ENCODE assay signal across 8 cellular contexts in genomic region chr3:43995929-43996378, GRCh38.
DNase-seq lines count a peak whose midpoint lies in the region; ATAC-seq lines count a peak whose summit lies in the region.

No MANE protein-coding gene starts in this region.

- H3K9ac ChIP-seq in iPS-18a (ENCODE audit: low read length), result no peak overlapping the region

- peak overlapping the region; percentile 43 for H3K4me3 Mint-ChIP-seq in activated naive CD4-positive, alpha-beta T cell treated with anti-CD3 and anti-CD28 coated beads, Interleukin-2, amount 10 ng/mL, durations not matched to agents 7 days and 5 days
- peak overlapping the region; percentile 54 for H3K4me3 Mint-ChIP-seq in activated CD8-positive, alpha-beta T cell treated with anti-CD3 and anti-CD28 coated beads, Interleukin-2, amount 10 ng/mL, durations not matched to agents 7 days and 5 days

- H3K36me3 ChIP-seq in iPS-18a (ENCODE audit: control insufficient read depth, low read depth, low read length) (no peaks in the 10 kb centered on the region), thymus (ENCODE audit: control insufficient read depth, insufficient read depth) (no peaks in the 10 kb centered on the region)

- H3K27ac ChIP-seq in iPS-18a (ENCODE audit: low read length) (no peak overlapping the region), thymus (ENCODE audit: low read depth) (no peak overlapping the region)

- H3K27me3 Mint-ChIP-seq in activated naive CD4-positive, alpha-beta T cell treated with anti-CD3 and anti-CD28 coated beads, Interleukin-2, amount 10 ng/mL, durations not matched to agents 7 days and 5 days, result peaks cover 97% of the 10 kb centered on the region
- H3K27me3 Mint-ChIP-seq in activated CD8-positive, alpha-beta T cell treated with anti-CD3 and anti-CD28 coated beads, Interleukin-2, amount 10 ng/mL, durations not matched to agents 7 days and 5 days (ENCODE audit: low read depth), result peaks cover 82% of the 10 kb centered on the region

- CTCF ChIA-PET in activated naive CD4-positive, alpha-beta T cell treated with anti-CD3 and anti-CD28 coated beads, Interleukin-2, amount 10 ng/mL, durations not matched to agents 7 days and 5 days (lab: Charles Lee), result interaction anchor here (1.0 to 1.2 kb wide), 2 partner anchors 201 to 203 kb away, joined by 3 read pairs; no protein-coding TSS in a partner anchor
- CTCF ChIA-PET in activated CD8-positive, alpha-beta T cell treated with anti-CD3 and anti-CD28 coated beads, Interleukin-2, amount 10 ng/mL, durations not matched to agents 7 days and 5 days (lab: Charles Lee), result no interaction called here

- peak overlapping the region; percentile 37 for H3K27ac Mint-ChIP-seq in activated naive CD4-positive, alpha-beta T cell treated with anti-CD3 and anti-CD28 coated beads, Interleukin-2, amount 10 ng/mL, durations not matched to agents 7 days and 5 days
- H3K27ac Mint-ChIP-seq in activated CD8-positive, alpha-beta T cell treated with anti-CD3 and anti-CD28 coated beads, Interleukin-2, amount 10 ng/mL, durations not matched to agents 7 days and 5 days, result peak overlapping the region; percentile 30

- no peak for DNase-seq in activated naive CD4-positive, alpha-beta T cell treated with anti-CD3 and anti-CD28 coated beads, Interleukin-2, amount 10 ng/mL, durations not matched to agents 7 days and 5 days
- DNase-seq in activated naive CD4-positive, alpha-beta T cell treated with Interleukin-2 at 50 U/mL for 16 hours, result no peak
- DNase-seq in activated CD8-positive, alpha-beta T cell treated with anti-CD3 and anti-CD28 coated beads, Interleukin-2, amount 10 ng/mL, durations not matched to agents 7 days and 5 days, result peak; percentile 33
- DNase-seq in cerebellar cortex (ENCODE audit: low spot score), result no peak
- DNase-seq in GDM1 (lab: John Stamatoyannopoulos, UW), result no peak
- no peak for DNase-seq in AG08396 (ENCODE audit: low spot score)

- H3K4me3 ChIP-seq in iPS-18a (ENCODE audit: low read length), result peak overlapping the region; percentile 70
- H3K4me3 ChIP-seq in thymus (ENCODE audit: low read length), result peak overlapping the region; percentile 52

- H3K4me1 ChIP-seq in iPS-18a (ENCODE audit: control insufficient read depth, low read depth, low read length) (peaks cover 8% of the 10 kb centered on the region), thymus (ENCODE audit: control insufficient read depth, insufficient read depth, low read length) (peaks cover 20% of the 10 kb centered on the region)

- POLR2A ChIA-PET in activated CD8-positive, alpha-beta T cell treated with anti-CD3 and anti-CD28 coated beads, Interleukin-2, amount 10 ng/mL, durations not matched to agents 7 days and 5 days (lab: Charles Lee), result no interaction called here

- peaks cover 8% of the 10 kb centered on the region for H3K36me3 Mint-ChIP-seq in activated naive CD4-positive, alpha-beta T cell treated with anti-CD3 and anti-CD28 coated beads, Interleukin-2, amount 10 ng/mL, durations not matched to agents 7 days and 5 days
- H3K36me3 Mint-ChIP-seq in activated CD8-positive, alpha-beta T cell treated with anti-CD3 and anti-CD28 coated beads, Interleukin-2, amount 10 ng/mL, durations not matched to agents 7 days and 5 days (ENCODE audit: low read depth), result peaks cover 7% of the 10 kb centered on the region

- peak; percentile 17 for ATAC-seq in activated CD8-positive, alpha-beta T cell treated with anti-CD3 and anti-CD28 coated beads, Interleukin-2, amount 10 ng/mL, durations not matched to agents 7 days and 5 days

- H3K9me3 ChIP-seq in iPS-18a (ENCODE audit: control insufficient read depth, low read depth, low read length) (no peaks in the 10 kb centered on the region), thymus (ENCODE audit: control insufficient read depth) (peaks cover 4% of the 10 kb centered on the region)

- H3K9me3 Mint-ChIP-seq in activated naive CD4-positive, alpha-beta T cell treated with anti-CD3 and anti-CD28 coated beads, Interleukin-2, amount 10 ng/mL, durations not matched to agents 7 days and 5 days, result peaks cover under 1% of the 10 kb centered on the region
- peaks cover 2% of the 10 kb centered on the region for H3K9me3 Mint-ChIP-seq in activated CD8-positive, alpha-beta T cell treated with anti-CD3 and anti-CD28 coated beads, Interleukin-2, amount 10 ng/mL, durations not matched to agents 7 days and 5 days (ENCODE audit: insufficient read depth)

- H3K27me3 ChIP-seq in iPS-18a (ENCODE audit: control insufficient read depth, insufficient read depth, low read length) (peaks cover 87% of the 10 kb centered on the region), thymus (ENCODE audit: control insufficient read depth, insufficient read depth) (peaks cover 77% of the 10 kb centered on the region)

- H3K4me1 Mint-ChIP-seq in activated naive CD4-positive, alpha-beta T cell treated with anti-CD3 and anti-CD28 coated beads, Interleukin-2, amount 10 ng/mL, durations not matched to agents 7 days and 5 days, result peaks cover 49% of the 10 kb centered on the region
- peaks cover 43% of the 10 kb centered on the region for H3K4me1 Mint-ChIP-seq in activated CD8-positive, alpha-beta T cell treated with anti-CD3 and anti-CD28 coated beads, Interleukin-2, amount 10 ng/mL, durations not matched to agents 7 days and 5 days (ENCODE audit: low read depth)

- 2% methylated on average over 18 of the region's 18 CpGs for WGBS in thymus
